10 cellular contexts compared by ENCODE assay signal in the genomic region with DNA sequence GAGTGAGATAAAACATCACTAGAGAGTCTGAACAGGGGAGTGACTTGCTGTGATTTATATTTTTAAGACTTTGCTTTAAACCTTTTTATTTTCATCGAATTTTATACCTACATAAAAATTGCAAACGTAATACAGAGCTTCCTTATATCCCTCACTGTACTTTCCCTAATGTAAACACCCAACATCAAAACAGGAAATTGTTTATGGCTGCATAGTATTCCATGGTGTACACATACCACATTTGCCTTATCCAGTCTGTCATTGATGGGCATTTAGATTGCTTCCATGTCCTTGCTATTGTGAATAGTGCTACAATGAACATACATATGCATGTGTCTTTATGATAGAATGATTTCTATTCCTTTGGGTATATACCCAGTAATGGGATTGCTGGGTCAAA. TPM values are rescaled to one million over a fixed set of nuclear protein-coding genes. Genes with fewer than 3 reads are reported as not detected.
"Had no signal": no experiment of that assay in that cellular context is flagged by ENCODE, and none has a peak within 500 bp of the region (broad histone marks: within the 10 kb centered on the region; RNA-seq: fewer than 3 reads in every experiment).

No MANE protein-coding gene starts in this region.

- FAIRE-seq: HTR-8/SVneo had no signal

- H3K4me2 ChIP-seq: KMS-11 had no signal

- H3K4me3 ChIP-seq: GM23248, HAP-1 had no signal

- H3K4me1 ChIP-seq: HAP-1 had no signal

- H3K9me3 ChIP-seq: HAP-1 had no signal

- DNase-seq: GM23248, GOT3, H7, IMR-90, Karpas-422 had no signal

- H2AFZ ChIP-seq: GM23248 had no signal

- H3K9ac ChIP-seq: GM23248, KMS-11 had no signal

- H3K36me3 ChIP-seq: HAP-1 had no signal

- H3K27ac ChIP-seq: GM23248, KMS-11 had no signal

- ATAC-seq: HCT116 had no signal

RNA-seq across cellular contexts. Expression of a gene that starts 56.0 kb away (rescaled TPM):
- total RNA-seq: GM23248, HT-29, IMR-90 had no signal
- polyA plus RNA-seq: GM23248, IMR-90 had no signal
